Comparison of ENCODE assay signal across 16 cellular contexts in the genomic region with DNA sequence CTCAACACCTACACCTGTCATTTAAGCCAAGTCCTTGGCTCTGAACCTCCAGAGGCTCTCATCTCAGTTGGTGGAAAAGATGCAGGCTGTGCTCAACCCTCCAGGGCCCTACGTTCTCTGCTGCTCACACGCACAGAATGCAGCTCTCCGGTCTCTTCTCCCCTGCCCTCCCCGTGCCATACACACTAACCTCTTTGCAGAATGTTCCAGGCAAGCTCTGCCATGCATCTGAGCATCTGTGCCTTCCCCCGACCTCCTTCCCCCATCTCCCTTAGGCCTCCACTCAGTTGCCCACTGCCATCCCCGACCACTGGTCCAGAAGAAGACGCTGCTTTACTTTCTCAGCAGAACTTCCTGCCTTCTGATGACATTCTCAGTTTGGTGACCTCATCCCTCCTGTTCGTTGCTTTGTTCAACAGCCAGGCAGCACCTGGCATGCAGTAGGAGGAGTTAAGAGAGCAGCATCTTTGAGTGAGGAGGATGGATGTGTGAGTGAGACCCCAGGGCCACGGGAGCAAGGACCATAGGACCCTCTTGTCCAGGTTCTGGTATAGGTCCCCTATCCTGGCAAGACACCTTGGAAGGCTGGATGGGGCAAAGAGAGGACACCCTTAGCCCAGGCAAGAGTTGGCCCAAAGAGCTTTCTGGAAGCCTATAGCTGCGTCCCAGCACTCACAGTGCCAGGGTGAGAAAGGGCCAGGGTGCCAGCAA.
"Had no signal": no experiment of that assay in that cellular context is flagged by ENCODE, and none has a peak within 500 bp of the region (broad histone marks: within the 10 kb centered on the region; RNA-seq: fewer than 3 reads in every experiment).

No MANE protein-coding gene starts in this region.

- H3K4me1 ChIP-seq: heart left ventricle, left lung, upper lobe of left lung had no signal

- H3K27me3 Mint-ChIP-seq: memory B cell had no signal

- FAIRE-seq: colon, endothelial cell of umbilical vein, frontal cortex, islet of Langerhans had no signal

- H3K4me3 ChIP-seq: heart left ventricle, left lung, upper lobe of left lung had no signal

- H3K36me3 Mint-ChIP-seq: memory B cell had no signal

- DNase-seq: activated gamma-delta T cell treated with Interleukin-2 at 50 U/mL for 16 hours; activated T-cell treated with anti-CD3 and anti-CD28 coated beads, Interleukin-2, amount 50 U/mL, for 48 hours; effector CD4-positive, alpha-beta T cell; stimulated activated CD4-positive, alpha-beta T cell treated with anti-CD3 and anti-CD28 coated beads, Interleukin-12 subunit alpha, Interleukin-12 subunit beta, amount 100 ng/mL, for 4 hours; stimulated activated CD4-positive, alpha-beta T cell treated with anti-CD3 and anti-CD28 coated beads, Interleukin-2, amount 100 ng/mL, for 48 hours; stimulated activated naive CD4-positive, alpha-beta T cell treated with Interleukin-2 at 50 U/mL for 16 hours; T-helper 2 cell; upper lobe of left lung had no signal

- H3K27ac ChIP-seq: heart left ventricle, left lung, upper lobe of left lung had no signal

- H3K4me1 Mint-ChIP-seq: memory B cell, nephron had no signal

- H3K27ac Mint-ChIP-seq: memory B cell, nephron had no signal

- H3K4me3 Mint-ChIP-seq: memory B cell, nephron had no signal

- H3K9me3 ChIP-seq: left lung, upper lobe of left lung had no signal

- H3K9me3 Mint-ChIP-seq: memory B cell, nephron had no signal

- H3K36me3 ChIP-seq: heart left ventricle, left lung, upper lobe of left lung had no signal

- H3K27me3 ChIP-seq: upper lobe of left lung had no signal
